Comparison of ENCODE assay signal across 13 cellular contexts in genomic region chr5:55218966-55219365, GRCh38. TPM values are rescaled to one million over a fixed set of nuclear protein-coding genes. Genes with fewer than 3 reads are reported as not detected.
DNase-seq lines count a peak whose midpoint lies in the region; ATAC-seq and TF ChIP-seq lines count a peak whose summit lies in the region.
"Had no signal": no experiment of that assay in that cellular context is flagged by ENCODE, and none has a peak within 500 bp of the region (broad histone marks: within the 10 kb centered on the region; RNA-seq: fewer than 3 reads in every experiment).

No MANE protein-coding gene starts in this region.

- POLR2A ChIA-PET in T-cell (lab: Charles Lee), result no interaction called here

- peak; percentile 13 for TF ChIP-seq CTCF in epithelial cell of esophagus (IDR thresholded peaks at IDR 0.05; ENCODE audit: insufficient read depth, low read depth, low read length, missing control alignments)
- no peak for TF ChIP-seq CTCF in progenitor cell of endocrine pancreas (IDR thresholded peaks at IDR 0.05; ENCODE audit: unreplicated experiment)

- H3K27me3 Mint-ChIP-seq in progenitor cell of endocrine pancreas (peaks cover 43% of the 10 kb centered on the region), immature natural killer cell (ENCODE audit: low read depth in 3 of 3) (peaks cover 19 to 37% (median 30%) of the 10 kb centered on the region in 3 donors), T-cell (peaks cover 55 to 59% of the 10 kb centered on the region in 2 donors)

- H3K4me1 Mint-ChIP-seq in progenitor cell of endocrine pancreas (ENCODE audit: low read depth), result peaks cover 10% of the 10 kb centered on the region
- peaks cover 26 to 31% of the 10 kb centered on the region in 2 donors for H3K4me1 Mint-ChIP-seq in immature natural killer cell
- H3K4me1 Mint-ChIP-seq in T-cell, result peaks cover 27 to 33% (median 27%) of the 10 kb centered on the region in 3 donors

- H3K27ac Mint-ChIP-seq in progenitor cell of endocrine pancreas (no peak overlapping the region), immature natural killer cell (no peak overlapping the region), T-cell (no peak overlapping the region)

- peak overlapping the region; percentile 30 for H3K4me3 Mint-ChIP-seq in progenitor cell of endocrine pancreas (ENCODE audit: low read depth)
- no peak overlapping the region for H3K4me3 Mint-ChIP-seq in immature natural killer cell
- no peak overlapping the region for H3K4me3 Mint-ChIP-seq in T-cell

- no peak overlapping the region for H3K4me3 ChIP-seq in epithelial cell of esophagus (ENCODE audit: low read length)
- H3K4me3 ChIP-seq: right lobe of liver, testis had no signal

- ATAC-seq in T-cell (replicated peaks in 1 of 4), result no peak
- ATAC-seq: right lobe of liver had no signal

- DNase-seq in HPDE6-E6E7 (ENCODE audit: extremely low spot score) (peak; percentile 86), NCI-H2171 treated with DMSO at 0.1 percent for 48 hours (lab: John Stamatoyannopoulos, UW) (peak; percentile 93), epithelial cell of esophagus (ENCODE audit: low read depth) (peak; percentile 98), progenitor cell of endocrine pancreas (ENCODE audit: low spot score, unreplicated experiment) (no peak), immature natural killer cell (no peak), middle frontal gyrus (ENCODE audit: extremely low spot score, low spot score) (no peak), T-cell (no peak)
- DNase-seq in stimulated activated naive CD4-positive, alpha-beta T cell treated with Interleukin-2 at 50 U/mL for 16 hours (lab: John Stamatoyannopoulos, UW), result no peak
- DNase-seq: activated naive CD4-positive, alpha-beta T cell treated with Interleukin-2 at 50 U/mL for 16 hours; central memory CD4-positive, alpha-beta T cell; testis had no signal

- H3K9me3 Mint-ChIP-seq in progenitor cell of endocrine pancreas (ENCODE audit: low read depth) (no peaks in the 10 kb centered on the region), immature natural killer cell (peaks cover 0 to 2% (median 0%) of the 10 kb centered on the region in 6 donors), T-cell (no peaks in the 10 kb centered on the region)

- no peaks in the 10 kb centered on the region for H3K36me3 Mint-ChIP-seq in progenitor cell of endocrine pancreas (ENCODE audit: insufficient read depth)
- peaks cover 0 to 3% (median 0%) of the 10 kb centered on the region in 3 donors for H3K36me3 Mint-ChIP-seq in immature natural killer cell
- H3K36me3 Mint-ChIP-seq in T-cell, result no peaks in the 10 kb centered on the region

- CTCF ChIA-PET in T-cell (lab: Charles Lee), result interaction anchor here in 1 of 2 donors (0.6 kb wide), 1 partner anchor 22 kb away, joined by 3 read pairs; no protein-coding TSS in a partner anchor

RNA-seq across cellular contexts. Expression of gene MCIDAS, which starts 8.1 kb away (rescaled TPM):
- total RNA-seq in progenitor cell of endocrine pancreas (not detected in 2 replicates), T-cell (not detected)
- polyA plus RNA-seq in immature natural killer cell, result not detected
- total RNA-seq: right lobe of liver had no signal

RNA-seq across cellular contexts. Expression of gene CCNO, which starts 14.4 kb away (rescaled TPM):
- total RNA-seq in progenitor cell of endocrine pancreas, result 0.19 TPM in 1 of 2 replicates, not detected in the other
- polyA plus RNA-seq in immature natural killer cell, result not detected
- under 1 TPM in 1 of 5 donors, not detected in 4; 0.20 TPM for total RNA-seq in T-cell

RNA-seq across cellular contexts. Expression of gene CDC20B, which starts 46.0 kb away (rescaled TPM):
- total RNA-seq in progenitor cell of endocrine pancreas (not detected in 2 replicates), T-cell (not detected)
- not detected for polyA plus RNA-seq in immature natural killer cell
- total RNA-seq: right lobe of liver had no signal
- polyA plus RNA-seq: esophagus had no signal

RNA-seq across cellular contexts. Expression of gene GPX8, which starts 59.0 kb away (rescaled TPM):
- total RNA-seq in progenitor cell of endocrine pancreas (38.8 and 40.0 TPM in 2 replicates), T-cell (under 1 TPM in 1 of 5 donors, not detected in 4; 0.20 TPM)
- polyA plus RNA-seq in immature natural killer cell, result not detected

Comparison
In these comparisons a context has a peak if more than half of its experiments do, and no peak if none do; other contexts are left out.
1. DNase-seq: peak in HPDE6-E6E7 (single experiment), NCI-H2171 treated with DMSO at 0.1 percent for 48 hours (single experiment) and epithelial cell of esophagus (single experiment); none in progenitor cell of endocrine pancreas (single experiment), immature natural killer cell (0 of 3), stimulated activated naive CD4-positive, alpha-beta T cell treated with Interleukin-2 at 50 U/mL for 16 hours (single experiment), middle frontal gyrus (single experiment) and T-cell (0 of 34).